ENCODE assay signal across 15 cellular contexts in the genomic region with DNA sequence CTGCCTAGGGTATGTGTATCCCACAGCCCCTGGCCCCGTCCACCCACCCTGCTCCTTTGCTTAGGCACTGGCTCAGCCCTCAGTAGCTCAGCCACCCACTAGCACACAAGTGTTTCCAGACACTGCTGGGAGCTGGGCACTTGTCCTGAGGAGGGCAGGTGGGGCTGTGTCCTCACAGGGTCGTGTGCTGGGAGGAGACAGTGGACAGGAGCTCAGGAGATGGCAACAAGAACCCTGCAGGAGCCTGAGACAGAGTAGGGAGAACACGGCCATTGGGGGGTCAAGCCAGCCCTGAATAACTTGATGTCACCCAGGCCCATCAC. TPM values are rescaled to one million over a fixed set of nuclear protein-coding genes. Genes with fewer than 3 reads are reported as not detected.
DNase-seq lines count a peak whose midpoint lies in the region; ATAC-seq and TF ChIP-seq lines count a peak whose summit lies in the region.
"Had no signal": no experiment of that assay in that cellular context is flagged by ENCODE, and none has a peak within 500 bp of the region (broad histone marks: within the 10 kb centered on the region; RNA-seq: fewer than 3 reads in every experiment).

No MANE protein-coding gene starts in this region.

- no peak overlapping the region for H3K18ac ChIP-seq in neuronal stem cell (ENCODE audit: low read length)

- intact Hi-C loops in left ventricle myocardium inferior (cut with micrococcal nuclease), result no loop called here

- DNase-seq in left ventricle myocardium inferior, result no peak
- no peak for DNase-seq in right atrium auricular region (ENCODE audit: low spot score)
- peak; percentile 30 for DNase-seq in endodermal cell
- DNase-seq in neuronal stem cell (ENCODE audit: low spot score), result no peak
- no peak for DNase-seq in SHP77 (lab: John Stamatoyannopoulos, UW)
- DNase-seq: Caco-2, DND-41, GDM1, GOT3 had no signal

- H3K23ac ChIP-seq in neuronal stem cell (ENCODE audit: low read depth, low read length, poor library complexity), result no peak overlapping the region

- TF ChIP-seq CTCF in left ventricle myocardium inferior (IDR thresholded peaks at IDR 0.05; ENCODE audit: borderline replicate concordance), result no peak
- TF ChIP-seq CTCF in right atrium auricular region (IDR thresholded peaks at IDR 0.05), result no peak
- TF ChIP-seq CTCF in endodermal cell (conservative IDR thresholded peaks at IDR 0.05), result no peak

- H4K8ac ChIP-seq in neuronal stem cell (ENCODE audit: low read depth, low read length), result no peak overlapping the region

- H3K9ac ChIP-seq in endodermal cell (ENCODE audit: extremely low read depth, low read length, poor library complexity, severe bottlenecking), result no peak overlapping the region
- H3K9ac ChIP-seq in neuronal stem cell (ENCODE audit: low read depth, low read length, poor library complexity), result no peak overlapping the region

- H3K27ac Mint-ChIP-seq in endodermal cell, result no peak overlapping the region
- H3K27ac Mint-ChIP-seq: CD8-positive, alpha-beta memory T cell had no signal

- H3K4ac ChIP-seq in neuronal stem cell (ENCODE audit: low read length), result no peak overlapping the region

- H3K4me1 Mint-ChIP-seq in endodermal cell, result peaks cover 2% of the 10 kb centered on the region

- H3K36me3 ChIP-seq in left ventricle myocardium inferior (no peaks in the 10 kb centered on the region), right atrium auricular region (no peaks in the 10 kb centered on the region), endodermal cell (ENCODE audit: control insufficient read depth, insufficient read depth, low read length) (no peaks in the 10 kb centered on the region), neuronal stem cell (replicated peaks in 1 of 2; ENCODE audit: control insufficient read depth in 2 of 2, insufficient read depth in 2 of 2, low read length in 2 of 2) (no peaks in the 10 kb centered on the region)
- H3K36me3 ChIP-seq: HAP-1 had no signal

- no peak overlapping the region for H3K4me3 Mint-ChIP-seq in endodermal cell
- H3K4me3 Mint-ChIP-seq: CD8-positive, alpha-beta memory T cell had no signal

- peak overlapping the region; percentile 51 for H3K4me3 ChIP-seq in left ventricle myocardium inferior
- no peak overlapping the region for H3K4me3 ChIP-seq in right atrium auricular region
- no peak overlapping the region for H3K4me3 ChIP-seq in endodermal cell (ENCODE audit: low read length)
- peak overlapping the region in 1 of 2 donors; percentile 41 for H3K4me3 ChIP-seq in neuronal stem cell (ENCODE audit: low read length in 2 of 2)
- H3K4me3 ChIP-seq: A549, HAP-1 had no signal

- H4K91ac ChIP-seq in neuronal stem cell (ENCODE audit: low read depth, low read length, poor library complexity), result no peak overlapping the region

- peak overlapping the region; percentile 41 for H2BK12ac ChIP-seq in neuronal stem cell (ENCODE audit: low read length)

- peaks cover 4% of the 10 kb centered on the region for H3K9me3 Mint-ChIP-seq in endodermal cell

- H3K14ac ChIP-seq in neuronal stem cell (ENCODE audit: low read length), result no peak overlapping the region

- H2AFZ ChIP-seq in neuronal stem cell (ENCODE audit: low read length), result no peak overlapping the region

- H3K36me3 Mint-ChIP-seq in endodermal cell (ENCODE audit: low read depth), result no peaks in the 10 kb centered on the region

- no peaks in the 10 kb centered on the region for H3K79me1 ChIP-seq in neuronal stem cell (ENCODE audit: low read depth, low read length)

- no peak for ATAC-seq in HG02938 (IDR thresholded peaks at IDR 0.05; ENCODE audit: unreplicated experiment)
- ATAC-seq: A549 had no signal

- H2BK120ac ChIP-seq in neuronal stem cell (ENCODE audit: low read depth, low read length), result peak overlapping the region; percentile 5

- H2BK5ac ChIP-seq in neuronal stem cell (ENCODE audit: low read length), result no peak overlapping the region

- H3K4me2 ChIP-seq in neuronal stem cell (ENCODE audit: insufficient read depth, low read length, poor library complexity, severe bottlenecking), result no peak overlapping the region
- H3K4me2 ChIP-seq: A549 had no signal

- H3K27ac ChIP-seq in left ventricle myocardium inferior (replicated peaks) (no peak overlapping the region), right atrium auricular region (no peak overlapping the region), endodermal cell (ENCODE audit: low read depth, low read length) (no peak overlapping the region), neuronal stem cell (replicated peaks; ENCODE audit: low read length) (no peak overlapping the region)
- H3K27ac ChIP-seq: A549, HL-60 had no signal

- H3K4me1 ChIP-seq in left ventricle myocardium inferior (peaks cover 57% of the 10 kb centered on the region), right atrium auricular region (peaks cover 0 to 19% of the 10 kb centered on the region in 2 donors), endodermal cell (ENCODE audit: control insufficient read depth, insufficient read depth, low read length) (no peaks in the 10 kb centered on the region), neuronal stem cell (ENCODE audit: control insufficient read depth in 2 of 2, insufficient read depth in 1 of 2, low read depth in 1 of 2, low read length in 2 of 2) (peaks cover 2 to 5% of the 10 kb centered on the region in 2 donors)
- H3K4me1 ChIP-seq: A549, Caco-2, HAP-1 had no signal

- H3K27me3 Mint-ChIP-seq in endodermal cell (ENCODE audit: insufficient read depth), result peaks cover 29% of the 10 kb centered on the region

- H2BK15ac ChIP-seq in neuronal stem cell (ENCODE audit: low read length), result no peak overlapping the region

- peak overlapping the region; percentile 61 for H2AK5ac ChIP-seq in neuronal stem cell (ENCODE audit: low read depth, low read length)

- H3K27me3 ChIP-seq in left ventricle myocardium inferior (ENCODE audit: low read depth) (peaks cover 51% of the 10 kb centered on the region), right atrium auricular region (peaks cover 6 to 9% of the 10 kb centered on the region in 2 donors), endodermal cell (ENCODE audit: control insufficient read depth, insufficient read depth, low read length, poor library complexity, severe bottlenecking) (peaks cover 23% of the 10 kb centered on the region), neuronal stem cell (ENCODE audit: control insufficient read depth in 3 of 3, insufficient read depth in 3 of 3, low read depth in 1 of 3, low read length in 3 of 3) (peaks cover 2 to 35% (median 21%) of the 10 kb centered on the region in 3 experiments)

- 0 to 55% methylated on average over 1 to 3 of the region's 3 CpGs for WGBS in endodermal cell (ENCODE audit: insufficient coverage in 1 of 2, insufficient read length in 1 of 2), 2 experiments
- WGBS in neuronal stem cell (ENCODE audit: extremely low coverage in 2 of 2, insufficient read length in 2 of 2, insufficient replicate concordance in 1 of 2), 2 donors, result no CpG with 5 or more reads among the region's 3 CpGs

- H3K9me3 ChIP-seq in left ventricle myocardium inferior (replicated peaks) (peaks cover 7% of the 10 kb centered on the region), right atrium auricular region (no peaks in the 10 kb centered on the region), endodermal cell (ENCODE audit: control insufficient read depth, low read length) (no peaks in the 10 kb centered on the region), neuronal stem cell (replicated peaks in 1 of 2; ENCODE audit: control insufficient read depth in 2 of 2, insufficient read depth in 1 of 2, low read depth in 1 of 2, low read length in 2 of 2) (peaks cover 3 to 5% of the 10 kb centered on the region in 2 donors)
- H3K9me3 ChIP-seq: A549, Caco-2 had no signal

RNA-seq across cellular contexts. Expression of a gene that starts 5.5 kb away (rescaled TPM):
- total RNA-seq in left ventricle myocardium inferior (4.8 TPM), right atrium auricular region (1 to 10 TPM in 1 of 2 donors, under 1 TPM in 1; 0.98 to 2.3 TPM), endodermal cell (1 to 10 TPM; 1.0 to 1.9 TPM)
- polyA plus RNA-seq in endodermal cell (2013, experiment 1 of 2), result 0.36 TPM
- polyA plus RNA-seq in endodermal cell (2013, experiment 2 of 2), result 1.0 TPM
- polyA plus RNA-seq in neuronal stem cell (2013, experiment 1 of 2), result 0.13 TPM
- 0.12 TPM for polyA plus RNA-seq in neuronal stem cell (2013, experiment 2 of 2)
- polyA plus RNA-seq: AG04450; CD8-positive, alpha-beta memory T cell had no signal
